Comparison of ENCODE assay signal across 7 cellular contexts in the genomic region with DNA sequence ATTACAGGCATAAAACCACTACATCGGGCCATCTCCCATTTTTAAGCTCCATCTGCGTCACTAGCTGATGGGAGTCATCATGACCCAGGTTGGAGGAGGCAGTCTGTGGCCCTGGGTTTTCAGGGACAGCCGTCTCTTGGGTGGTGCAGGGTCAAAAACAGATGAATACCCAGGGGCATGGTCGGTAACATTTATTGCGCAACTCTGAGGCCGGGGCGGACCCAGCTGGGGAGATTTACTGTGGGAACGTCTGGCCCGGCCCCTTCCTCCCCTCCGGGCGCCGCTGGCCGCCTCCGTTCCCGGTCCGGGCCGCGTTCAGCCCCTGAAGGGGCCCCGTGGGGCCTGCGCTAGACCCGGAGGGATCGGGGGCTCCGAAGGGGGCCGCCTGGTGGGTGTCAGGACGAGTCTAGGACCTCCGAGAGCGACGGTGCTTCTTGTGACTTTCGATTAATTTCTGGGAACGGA. TPM values are rescaled to one million over a fixed set of nuclear protein-coding genes. Genes with fewer than 3 reads are reported as not detected.
A peak's percentile ranks its signal among the peaks of the same experiment; 100 is the strongest.
DNase-seq lines count a peak whose midpoint lies in the region; ATAC-seq and TF ChIP-seq lines count a peak whose summit lies in the region.
"Had no signal": no experiment of that assay in that cellular context is flagged by ENCODE, and none has a peak within 500 bp of the region (broad histone marks: within the 10 kb centered on the region; RNA-seq: fewer than 3 reads in every experiment).

No MANE protein-coding gene starts in this region.

- H3K4me1 ChIP-seq in adipocyte (ENCODE audit: control insufficient read depth, insufficient read depth, low read length) (peaks cover 12% of the 10 kb centered on the region), mucosa of descending colon (ENCODE audit: low read depth) (peaks cover 39% of the 10 kb centered on the region)

- intact Hi-C loops in mucosa of descending colon (cut with DNase I, micrococcal nuclease) = no loop called here

- H3K4me3 ChIP-seq in adipocyte (ENCODE audit: low read length) (no peak overlapping the region), mucosa of descending colon (no peak overlapping the region)

- no peak for TF ChIP-seq CTCF in mucosa of descending colon (IDR thresholded peaks at IDR 0.05)

- no peak overlapping the region for H3K9ac ChIP-seq in adipocyte (ENCODE audit: low read length)

- no peaks in the 10 kb centered on the region for H3K9me3 ChIP-seq in adipocyte (ENCODE audit: control insufficient read depth, low read length)
- no peaks in the 10 kb centered on the region for H3K9me3 ChIP-seq in mucosa of descending colon

- H3K27me3 ChIP-seq in adipocyte (replicated peaks; ENCODE audit: control insufficient read depth, insufficient read depth, low read length) = peaks cover 49% of the 10 kb centered on the region

- H3K36me3 ChIP-seq in adipocyte (ENCODE audit: control insufficient read depth, insufficient read depth, low read length, severe bottlenecking) (no peaks in the 10 kb centered on the region), mucosa of descending colon (ENCODE audit: low read depth) (no peaks in the 10 kb centered on the region)

- ATAC-seq in mucosa of descending colon (no peak), GM19328 (IDR thresholded peaks at IDR 0.05; ENCODE audit: unreplicated experiment) (no peak)

- peak; percentile 43 for DNase-seq in EH (ENCODE audit: low read depth)
- peak; percentile 53 for DNase-seq in adipocyte (ENCODE audit: low read depth)
- DNase-seq in mucosa of descending colon = peak in 2 of 3 donors; percentile 30 to 43
- DNase-seq in DMS79 treated with DMSO at 0.1 percent for 48 hours (lab: John Stamatoyannopoulos, UW) = no peak
- no peak for DNase-seq in activated CD4-positive, alpha-beta T cell treated with anti-CD3 and anti-CD28 coated beads, Interleukin-2, amount 50 U/mL, for 4 hours

RNA-seq across cellular contexts. Expression of gene RGL3, which starts 1.3 kb away (rescaled TPM):
- total RNA-seq in mucosa of descending colon = 10 to 100 TPM; 10.7 to 15.1 (median 11.0) TPM
- total RNA-seq: T-helper 1 cell treated with Interleukin-12 subunit alpha and Interleukin-12 subunit beta and Interleukin-4 antibody, amounts not matched to agents 30 ng/mL and 1 ng/mL, for 36 hours had no signal

RNA-seq across cellular contexts. Expression of gene ODAD3, which starts 14.5 kb away (rescaled TPM):
- under 1 TPM in 2 of 3 donors, not detected in 1; 0.14 to 0.28 TPM for total RNA-seq in mucosa of descending colon
- total RNA-seq: T-helper 1 cell treated with Interleukin-12 subunit alpha and Interleukin-12 subunit beta and Interleukin-4 antibody, amounts not matched to agents 30 ng/mL and 1 ng/mL, for 36 hours had no signal

RNA-seq across cellular contexts. Expression of gene PRKCSH, which starts 15.0 kb away (rescaled TPM):
- 100 to 1,000 TPM; 249 to 337 (median 302) TPM for total RNA-seq in mucosa of descending colon

RNA-seq across cellular contexts. Expression of gene EPOR, which starts 36.3 kb away (rescaled TPM):
- 1 to 10 TPM; 2.8 to 4.7 (median 3.6) TPM for total RNA-seq in mucosa of descending colon

RNA-seq across cellular contexts. Expression of gene SWSAP1, which starts 46.0 kb away (rescaled TPM):
- 1 to 10 TPM; 2.5 to 3.4 (median 3.3) TPM for total RNA-seq in mucosa of descending colon

Comparison
In these comparisons a context has a peak if more than half of its experiments do, and no peak if none do; other contexts are left out.
1. DNase-seq: peak in EH (single experiment), adipocyte (single experiment) and mucosa of descending colon (2 of 3); none in DMS79 treated with DMSO at 0.1 percent for 48 hours (single experiment) and activated CD4-positive, alpha-beta T cell treated with anti-CD3 and anti-CD28 coated beads, Interleukin-2, amount 50 U/mL, for 4 hours (0 of 2).